26 cellular contexts compared by ENCODE assay signal in the genomic region with DNA sequence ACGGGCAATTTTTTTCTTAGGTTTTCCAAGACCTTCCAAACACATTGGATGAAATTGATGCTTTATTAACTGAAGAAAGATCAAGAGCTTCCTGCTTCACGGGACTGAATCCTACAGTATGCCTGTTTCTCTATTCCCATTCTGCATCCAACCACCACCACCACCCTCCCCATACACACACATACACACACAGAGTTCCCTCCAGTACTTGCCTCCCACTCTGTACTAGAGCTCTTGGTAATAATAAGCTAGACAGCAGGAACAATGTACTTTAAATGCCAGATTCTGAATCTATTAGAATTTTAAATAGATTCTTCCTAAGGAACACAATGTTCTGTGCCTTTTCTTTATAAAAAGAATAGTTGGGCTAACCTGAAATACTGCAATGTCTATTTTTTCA.
"Had no signal": no experiment of that assay in that cellular context is flagged by ENCODE, and none has a peak within 500 bp of the region (broad histone marks: within the 10 kb centered on the region; RNA-seq: fewer than 3 reads in every experiment).

No MANE protein-coding gene starts in this region.

- H3K4me3 ChIP-seq: colonic mucosa, gastroesophageal sphincter, heart left ventricle, left ventricle myocardium inferior, lung, upper lobe of left lung, vagina had no signal

- H3K4me3 Mint-ChIP-seq: activated CD4-positive, alpha-beta memory T cell treated with anti-CD3 and anti-CD28 coated beads for 36 hours; activated CD4-positive, alpha-beta T cell treated with anti-CD3 and anti-CD28 coated beads, Interleukin-2, amount 10 ng/mL, durations not matched to agents 24 days and 14 days; activated naive CD4-positive, alpha-beta T cell treated with anti-CD3 and anti-CD28 coated beads, Interleukin-2, amount 10 ng/mL, durations not matched to agents 7 days and 5 days; activated T-helper 1 cell treated with anti-CD3 and anti-CD28 coated beads, Interleukin-12 subunit alpha, Interleukin-12 subunit beta, Interleukin-2, Interleukin-4 antibody, amounts not matched to agents 30 ng/mL and 10 ng/mL and 1 ng/mL, durations not matched to agents 14 hours and 24 hours and 36 hours; natural killer cell treated with Interleukin-12 subunit alpha and Interleukin-12 subunit beta and Interleukin-15 and Interleukin-18, amount 100 ng/mL, for 72 hours had no signal

- H3K27me3 Mint-ChIP-seq: activated CD4-positive, alpha-beta memory T cell treated with anti-CD3 and anti-CD28 coated beads for 36 hours; activated CD4-positive, alpha-beta T cell treated with anti-CD3 and anti-CD28 coated beads, Interleukin-2, amount 10 ng/mL, durations not matched to agents 24 days and 14 days; activated naive CD4-positive, alpha-beta T cell treated with anti-CD3 and anti-CD28 coated beads, Interleukin-2, amount 10 ng/mL, durations not matched to agents 7 days and 5 days; natural killer cell treated with Interleukin-12 subunit alpha and Interleukin-12 subunit beta and Interleukin-15 and Interleukin-18, amount 100 ng/mL, for 72 hours had no signal

- H3K9me3 ChIP-seq: colonic mucosa, gastroesophageal sphincter, heart left ventricle, left ventricle myocardium inferior, SK-N-SH, upper lobe of left lung, vagina had no signal

- H3K9me3 Mint-ChIP-seq: activated CD4-positive, alpha-beta memory T cell treated with anti-CD3 and anti-CD28 coated beads for 36 hours; activated CD4-positive, alpha-beta T cell treated with anti-CD3 and anti-CD28 coated beads, Interleukin-2, amount 10 ng/mL, durations not matched to agents 24 days and 14 days; activated naive CD4-positive, alpha-beta T cell treated with anti-CD3 and anti-CD28 coated beads, Interleukin-2, amount 10 ng/mL, durations not matched to agents 7 days and 5 days; activated T-helper 1 cell treated with anti-CD3 and anti-CD28 coated beads, Interleukin-12 subunit alpha, Interleukin-12 subunit beta, Interleukin-2, Interleukin-4 antibody, amounts not matched to agents 30 ng/mL and 10 ng/mL and 1 ng/mL, durations not matched to agents 14 hours and 24 hours and 36 hours; natural killer cell treated with Interleukin-12 subunit alpha and Interleukin-12 subunit beta and Interleukin-15 and Interleukin-18, amount 100 ng/mL, for 72 hours had no signal

- H3K27ac Mint-ChIP-seq: activated CD4-positive, alpha-beta memory T cell treated with anti-CD3 and anti-CD28 coated beads for 36 hours; activated naive CD4-positive, alpha-beta T cell treated with anti-CD3 and anti-CD28 coated beads, Interleukin-2, amount 10 ng/mL, durations not matched to agents 7 days and 5 days; activated T-helper 1 cell treated with anti-CD3 and anti-CD28 coated beads, Interleukin-12 subunit alpha, Interleukin-12 subunit beta, Interleukin-2, Interleukin-4 antibody, amounts not matched to agents 30 ng/mL and 10 ng/mL and 1 ng/mL, durations not matched to agents 14 hours and 24 hours and 36 hours; natural killer cell treated with Interleukin-12 subunit alpha and Interleukin-12 subunit beta and Interleukin-15 and Interleukin-18, amount 100 ng/mL, for 72 hours had no signal

- ATAC-seq: gastroesophageal sphincter; heart left ventricle; natural killer cell treated with Interleukin-12 subunit alpha and Interleukin-12 subunit beta and Interleukin-15 and Interleukin-18, amount 100 ng/mL, for 72 hours had no signal

- H3K27me3 ChIP-seq: colonic mucosa, gastroesophageal sphincter, heart left ventricle, upper lobe of left lung, vagina had no signal

- H3K4me1 Mint-ChIP-seq: activated CD4-positive, alpha-beta T cell treated with anti-CD3 and anti-CD28 coated beads, Interleukin-2, amount 10 ng/mL, durations not matched to agents 24 days and 14 days; activated naive CD4-positive, alpha-beta T cell treated with anti-CD3 and anti-CD28 coated beads, Interleukin-2, amount 10 ng/mL, durations not matched to agents 7 days and 5 days had no signal

- H3K36me3 ChIP-seq: colonic mucosa had no signal

- H3K27ac ChIP-seq: colonic mucosa, gastroesophageal sphincter, heart left ventricle, left ventricle myocardium inferior, upper lobe of left lung, vagina had no signal

- H3K4me1 ChIP-seq: colonic mucosa, upper lobe of left lung had no signal

- DNase-seq: activated CD4-positive, alpha-beta memory T cell treated with anti-CD3 and anti-CD28 coated beads for 36 hours; activated CD4-positive, alpha-beta T cell treated with anti-CD3 and anti-CD28 coated beads, Interleukin-2, amount 10 ng/mL, durations not matched to agents 24 days and 14 days; activated CD4-positive, CD25-positive, alpha-beta regulatory T cell treated with anti-CD3 and anti-CD28 coated beads, Interleukin-2, amount 50 U/mL, for 72 hours; activated CD8-positive, alpha-beta memory T cell treated with anti-CD3 and anti-CD28 coated beads, Interleukin-2, amount 50 U/mL, for 4 hours; activated gamma-delta T cell; activated naive CD4-positive, alpha-beta T cell treated with anti-CD3 and anti-CD28 coated beads, Interleukin-2, amount 10 ng/mL, durations not matched to agents 7 days and 5 days; activated T-cell treated with anti-CD3 and anti-CD28 coated beads, Interleukin-2, amount 50 U/mL, for 1 hour; amniotic stem cell; cerebellar nuclear complex; colonic mucosa; effector memory CD4-positive, alpha-beta T cell; erythroblast; heart left ventricle; left ventricle myocardium inferior; mesendoderm; SK-N-SH; stimulated activated CD4-positive, alpha-beta T cell treated with anti-CD3 and anti-CD28 coated beads, Interleukin-15, amount 100 ng/mL, for 24 hours; stimulated activated CD4-positive, alpha-beta T cell treated with anti-CD3 and anti-CD28 coated beads, Interleukin-2, amount 100 ng/mL, for 24 hours; stimulated activated naive CD4-positive, alpha-beta T cell treated with Interleukin-2 at 50 U/mL for 16 hours; T-helper 2 cell; upper lobe of left lung had no signal
